ENCODE assay signal across 21 cellular contexts in the genomic region with DNA sequence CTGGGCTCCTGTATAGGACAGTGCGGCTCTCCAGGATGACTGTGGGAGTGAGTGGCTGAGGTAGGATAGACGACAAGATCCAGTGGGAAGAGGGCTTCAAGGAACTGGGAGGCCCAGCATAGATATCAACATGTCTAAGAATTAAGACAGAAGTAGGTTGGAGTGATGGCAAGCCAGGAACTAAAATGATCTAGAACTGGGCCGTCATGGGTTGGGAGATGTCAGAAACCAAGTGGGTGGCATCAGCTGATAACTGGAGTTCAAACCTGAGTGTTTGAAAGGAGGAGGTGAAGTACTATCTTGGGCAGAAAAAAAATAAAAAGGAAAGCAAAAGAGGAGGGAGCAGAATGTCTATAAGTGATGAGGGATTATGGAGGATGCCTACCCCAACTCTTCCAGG.
"Had no signal": no experiment of that assay in that cellular context is flagged by ENCODE, and none has a peak within 500 bp of the region (broad histone marks: within the 10 kb centered on the region; RNA-seq: fewer than 3 reads in every experiment).

No MANE protein-coding gene starts in this region.

- H3K4me1 Mint-ChIP-seq: mesothelial cell of epicardium; nephron; neural progenitor cell; stimulated activated naive CD8-positive, alpha-beta T cell treated with anti-CD3 and anti-CD28 coated beads, Interleukin-15, amount 100 ng/mL, for 72 hours had no signal

- H3K27ac Mint-ChIP-seq: mesothelial cell of epicardium, nephron, neural progenitor cell had no signal

- H3K27me3 Mint-ChIP-seq: naive B cell; stimulated activated naive CD8-positive, alpha-beta T cell treated with anti-CD3 and anti-CD28 coated beads, Interleukin-15, amount 100 ng/mL, for 72 hours had no signal

- H3K9me3 Mint-ChIP-seq: mesothelial cell of epicardium; naive B cell; nephron; neural progenitor cell; stimulated activated naive CD8-positive, alpha-beta T cell treated with anti-CD3 and anti-CD28 coated beads, Interleukin-15, amount 100 ng/mL, for 72 hours had no signal

- ATAC-seq: heart left ventricle; left lobe of liver; mucosa of descending colon; pancreas; sciatic nerve; stimulated activated naive CD8-positive, alpha-beta T cell treated with anti-CD3 and anti-CD28 coated beads, Interleukin-15, amount 100 ng/mL, for 72 hours; upper lobe of right lung had no signal

- H3K36me3 Mint-ChIP-seq: mesothelial cell of epicardium, naive B cell, neural progenitor cell had no signal

- H3K4me3 Mint-ChIP-seq: mesothelial cell of epicardium; nephron; neural progenitor cell; stimulated activated naive CD8-positive, alpha-beta T cell treated with anti-CD3 and anti-CD28 coated beads, Interleukin-15, amount 100 ng/mL, for 72 hours had no signal

- DNase-seq: dorsolateral prefrontal cortex; effector CD4-positive, alpha-beta T cell; heart left ventricle; kidney; mesenchymal stem cell; mucosa of descending colon; naive B cell; pancreas; stimulated activated CD4-positive, alpha-beta T cell treated with anti-CD3 and anti-CD28 coated beads, Interleukin-12 subunit alpha, Interleukin-12 subunit beta, amount 100 ng/mL, for 4 hours; stimulated activated CD4-positive, alpha-beta T cell treated with anti-CD3 and anti-CD28 coated beads, Interleukin-1b, Interleukin-23, amount 100 ng/mL, for 48 hours; stimulated activated CD4-positive, alpha-beta T cell treated with anti-CD3 and anti-CD28 coated beads, Interleukin-4, amount 100 ng/mL, for 24 hours; stimulated activated naive CD4-positive, alpha-beta T cell; stimulated activated naive CD8-positive, alpha-beta T cell treated with anti-CD3 and anti-CD28 coated beads, Interleukin-15, amount 100 ng/mL, for 72 hours; transverse colon; upper lobe of right lung; uterus had no signal
